1 cellular context compared by ENCODE assay signal in genomic region chr3:133408366-133408765, GRCh38.
TF ChIP-seq lines count a peak whose summit lies in the region.

No MANE protein-coding gene starts in this region.

TF ChIP-seq in IMR-90, 13 proteins besides CTCF, POLR2A, EP300 and RAD21:
- TF ChIP-seq MAZ (IDR thresholded peaks at IDR 0.05; ENCODE audit: borderline replicate concordance, low read depth, low read length) (no peak), USF2 (IDR thresholded peaks at IDR 0.05; ENCODE audit: low read depth, low read length) (no peak), MAFK (IDR thresholded peaks at IDR 0.05; ENCODE audit: low read depth, low read length) (no peak), ELK1 (IDR thresholded peaks at IDR 0.05; ENCODE audit: borderline replicate concordance, low read depth, low read length) (no peak), CEBPB (IDR thresholded peaks at IDR 0.05; ENCODE audit: low read depth, low read length) (no peak), FOS (IDR thresholded peaks at IDR 0.05; ENCODE audit: low read depth, low read length) (no peak), CHD1 (IDR thresholded peaks at IDR 0.05; ENCODE audit: low read depth, low read length) (no peak), NFE2L2 (IDR thresholded peaks at IDR 0.05; ENCODE audit: low read depth, low read length) (no peak), MXI1 (IDR thresholded peaks at IDR 0.05; ENCODE audit: borderline replicate concordance, low read depth, low read length) (no peak), BHLHE40 (IDR thresholded peaks at IDR 0.05; ENCODE audit: low read depth, low read length) (no peak), RCOR1 (IDR thresholded peaks at IDR 0.05; ENCODE audit: insufficient replicate concordance, low read length) (no peak), RFX5 (IDR thresholded peaks at IDR 0.05; ENCODE audit: low read depth, low read length) (no peak), SMC3 (IDR thresholded peaks at IDR 0.05; ENCODE audit: low read depth, low read length) (no peak)
